25 cellular contexts compared by ENCODE assay signal in genomic region chr6:43303751-43304331, GRCh38.
"Had no signal": no experiment of that assay in that cellular context is flagged by ENCODE, and none has a peak within 500 bp of the region (broad histone marks: within the 10 kb centered on the region; RNA-seq: fewer than 3 reads in every experiment).

No MANE protein-coding gene starts in this region.

- H3K36me3 Mint-ChIP-seq: activated naive CD8-positive, alpha-beta T cell; brain; T-cell had no signal

- H3K9me3 Mint-ChIP-seq: activated CD4-positive, alpha-beta memory T cell treated with anti-CD3 and anti-CD28 coated beads, Interleukin-2, amount 10 ng/mL, durations not matched to agents 7 days and 5 days; activated T-cell treated with anti-CD3 and anti-CD28 coated beads, Interleukin-2, amount 50 U/mL, for 72 hours; activated T-helper 2 cell treated with anti-CD3 and anti-CD28 coated beads, Interferon-gamma antibody, Interleukin-2, Interleukin-4, amounts not matched to agents 10 μg/mL and 5 μg/mL and 100 μg/mL, durations not matched to agents 14 hours and 24 hours and 36 hours; brain; T-cell had no signal

- H3K4me1 Mint-ChIP-seq: activated CD4-positive, alpha-beta T cell treated with anti-CD3 and anti-CD28 coated beads for 36 hours; brain had no signal

- H3K4me3 Mint-ChIP-seq: activated CD4-positive, alpha-beta memory T cell treated with anti-CD3 and anti-CD28 coated beads, Interleukin-2, amount 10 ng/mL, durations not matched to agents 7 days and 5 days; activated CD4-positive, alpha-beta T cell treated with anti-CD3 and anti-CD28 coated beads for 36 hours; activated naive CD8-positive, alpha-beta T cell; activated T-cell treated with anti-CD3 and anti-CD28 coated beads, Interleukin-2, amount 50 U/mL, for 72 hours; brain; T-cell had no signal

- H3K27ac Mint-ChIP-seq: activated CD4-positive, alpha-beta memory T cell treated with anti-CD3 and anti-CD28 coated beads, Interleukin-2, amount 10 ng/mL, durations not matched to agents 7 days and 5 days; activated CD4-positive, alpha-beta T cell treated with anti-CD3 and anti-CD28 coated beads for 36 hours; activated naive CD8-positive, alpha-beta T cell; activated T-cell treated with anti-CD3 and anti-CD28 coated beads, Interleukin-2, amount 50 U/mL, for 72 hours; activated T-helper 2 cell treated with anti-CD3 and anti-CD28 coated beads, Interferon-gamma antibody, Interleukin-2, Interleukin-4, amounts not matched to agents 10 μg/mL and 5 μg/mL and 100 μg/mL, durations not matched to agents 14 hours and 24 hours and 36 hours; brain; T-cell had no signal

- FAIRE-seq: astrocyte had no signal

- ATAC-seq: activated CD4-positive, alpha-beta T cell treated with anti-CD3 and anti-CD28 coated beads for 36 hours; activated T-cell treated with anti-CD3 and anti-CD28 coated beads, Interleukin-2, amount 50 U/mL, for 72 hours; Panc1; Right ventricle myocardium inferior; T-cell had no signal

- DNase-seq: activated CD4-positive, alpha-beta memory T cell treated with anti-CD3 and anti-CD28 coated beads, Interleukin-2, amount 10 ng/mL, durations not matched to agents 7 days and 5 days; activated CD4-positive, alpha-beta T cell treated with anti-CD3 and anti-CD28 coated beads for 36 hours; activated CD4-positive, alpha-beta T cell treated with anti-CD3 and anti-CD28 coated beads, Interleukin-2, amount 50 U/mL, for 1 hour; activated naive CD4-positive, alpha-beta T cell; activated T-cell treated with anti-CD3 and anti-CD28 coated beads for 4 hours; activated T-cell treated with anti-CD3 and anti-CD28 coated beads, Interleukin-2, amount 50 U/mL, for 72 hours; amygdala; KG1; NCI-H1092; NCI-H1417; NCI-H1930; NCI-H345; NCI-H510A; NCI-H526 treated with DMSO at 0.1 percent for 48 hours; NK-92 treated with Interleukin-12 subunit alpha and Interleukin-12 subunit beta, amount 100 ng/mL, for 24 hours; OCI-M1; RPMI8226; T-cell; WERI-Rb-1 had no signal
